Comparison of ENCODE assay signal across 2 cellular contexts in the genomic region with DNA sequence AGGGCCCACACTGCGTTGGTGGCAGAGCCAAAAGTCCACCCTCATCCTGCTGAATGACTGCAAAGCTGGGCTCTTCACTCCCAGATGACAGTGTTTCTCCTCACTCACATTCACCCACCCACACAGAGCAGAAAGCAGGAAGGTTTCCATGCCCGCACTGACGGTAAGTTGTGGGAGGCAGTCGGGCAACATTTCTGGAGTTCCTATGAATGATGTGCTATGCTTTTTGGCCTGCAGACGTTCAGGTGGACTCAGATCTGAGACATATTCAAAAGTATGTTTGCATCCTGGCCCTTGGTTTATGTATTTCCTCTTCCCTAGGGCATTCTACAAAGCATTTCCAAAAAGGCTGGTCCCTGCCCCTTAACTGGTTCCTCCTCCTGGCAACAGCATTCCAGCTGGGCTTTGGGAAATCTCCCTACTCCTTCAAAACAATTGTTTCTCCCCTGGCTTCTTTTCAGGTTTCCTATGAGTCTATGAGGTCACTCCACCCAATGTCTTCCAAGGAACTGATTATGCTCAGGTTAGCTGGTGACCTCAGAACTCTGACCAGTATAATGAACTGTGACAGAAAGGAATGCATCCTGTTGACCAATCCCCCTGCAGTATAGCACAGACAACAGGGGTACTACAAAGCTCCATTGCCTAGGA.
TF ChIP-seq lines count a peak whose summit lies in the region.

No MANE protein-coding gene starts in this region.

TF ChIP-seq in Ishikawa, 13 proteins besides CTCF, POLR2A, EP300 and RAD21:
- TF ChIP-seq, protein P1, sequence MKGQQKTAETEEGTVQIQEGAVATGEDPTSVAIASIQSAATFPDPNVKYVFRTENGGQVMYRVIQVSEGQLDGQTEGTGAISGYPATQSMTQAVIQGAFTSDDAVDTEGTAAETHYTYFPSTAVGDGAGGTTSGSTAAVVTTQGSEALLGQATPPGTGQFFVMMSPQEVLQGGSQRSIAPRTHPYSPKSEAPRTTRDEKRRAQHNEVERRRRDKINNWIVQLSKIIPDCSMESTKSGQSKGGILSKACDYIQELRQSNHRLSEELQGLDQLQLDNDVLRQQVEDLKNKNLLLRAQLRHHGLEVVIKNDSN (IDR thresholded peaks at IDR 0.05), result no peak
- TF ChIP-seq EGR1 (IDR thresholded peaks at IDR 0.05) (peak; percentile 54), CREB1 (IDR thresholded peaks at IDR 0.05; ENCODE audit: low read depth) (peak; percentile 70), ZBTB7A (IDR thresholded peaks at IDR 0.05; ENCODE audit: low read depth) (no peak), CEBPB (IDR thresholded peaks at IDR 0.05) (no peak), TEAD4 (IDR thresholded peaks at IDR 0.05) (0 out of 2 replicates have a peak, but pooled peaks have one; percentile 11), TCF12 (IDR thresholded peaks at IDR 0.05; ENCODE audit: low read depth) (no peak), NFIC (IDR thresholded peaks at IDR 0.05) (peak; percentile 43), TAF1 (IDR thresholded peaks at IDR 0.05; ENCODE audit: low read depth) (no peak), FOXM1 (IDR thresholded peaks at IDR 0.05; ENCODE audit: borderline replicate concordance, low read depth) (no peak), YY1 (IDR thresholded peaks at IDR 0.05; ENCODE audit: low read depth) (no peak)
- TF ChIP-seq, protein P2, sequence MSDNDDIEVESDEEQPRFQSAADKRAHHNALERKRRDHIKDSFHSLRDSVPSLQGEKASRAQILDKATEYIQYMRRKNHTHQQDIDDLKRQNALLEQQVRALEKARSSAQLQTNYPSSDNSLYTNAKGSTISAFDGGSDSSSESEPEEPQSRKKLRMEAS (IDR thresholded peaks at IDR 0.05), result no peak
- TF ChIP-seq, protein P3, sequence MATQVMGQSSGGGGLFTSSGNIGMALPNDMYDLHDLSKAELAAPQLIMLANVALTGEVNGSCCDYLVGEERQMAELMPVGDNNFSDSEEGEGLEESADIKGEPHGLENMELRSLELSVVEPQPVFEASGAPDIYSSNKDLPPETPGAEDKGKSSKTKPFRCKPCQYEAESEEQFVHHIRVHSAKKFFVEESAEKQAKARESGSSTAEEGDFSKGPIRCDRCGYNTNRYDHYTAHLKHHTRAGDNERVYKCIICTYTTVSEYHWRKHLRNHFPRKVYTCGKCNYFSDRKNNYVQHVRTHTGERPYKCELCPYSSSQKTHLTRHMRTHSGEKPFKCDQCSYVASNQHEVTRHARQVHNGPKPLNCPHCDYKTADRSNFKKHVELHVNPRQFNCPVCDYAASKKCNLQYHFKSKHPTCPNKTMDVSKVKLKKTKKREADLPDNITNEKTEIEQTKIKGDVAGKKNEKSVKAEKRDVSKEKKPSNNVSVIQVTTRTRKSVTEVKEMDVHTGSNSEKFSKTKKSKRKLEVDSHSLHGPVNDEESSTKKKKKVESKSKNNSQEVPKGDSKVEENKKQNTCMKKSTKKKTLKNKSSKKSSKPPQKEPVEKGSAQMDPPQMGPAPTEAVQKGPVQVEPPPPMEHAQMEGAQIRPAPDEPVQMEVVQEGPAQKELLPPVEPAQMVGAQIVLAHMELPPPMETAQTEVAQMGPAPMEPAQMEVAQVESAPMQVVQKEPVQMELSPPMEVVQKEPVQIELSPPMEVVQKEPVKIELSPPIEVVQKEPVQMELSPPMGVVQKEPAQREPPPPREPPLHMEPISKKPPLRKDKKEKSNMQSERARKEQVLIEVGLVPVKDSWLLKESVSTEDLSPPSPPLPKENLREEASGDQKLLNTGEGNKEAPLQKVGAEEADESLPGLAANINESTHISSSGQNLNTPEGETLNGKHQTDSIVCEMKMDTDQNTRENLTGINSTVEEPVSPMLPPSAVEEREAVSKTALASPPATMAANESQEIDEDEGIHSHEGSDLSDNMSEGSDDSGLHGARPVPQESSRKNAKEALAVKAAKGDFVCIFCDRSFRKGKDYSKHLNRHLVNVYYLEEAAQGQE (IDR thresholded peaks at IDR 0.05; ENCODE audit: low read depth), result no peak
TF ChIP-seq in Ishikawa: peak in this region for 4.

TF ChIP-seq in H1, 55 proteins besides CTCF, POLR2A, EP300 and RAD21 (continued from another document):
- TF ChIP-seq CREB1 (IDR thresholded peaks at IDR 0.05) (peak; percentile 50), MAFK (IDR thresholded peaks at IDR 0.05; ENCODE audit: low read depth, low read length) (no peak), SIX5 (IDR thresholded peaks at IDR 0.05; ENCODE audit: low read depth, low read length) (no peak)
TF ChIP-seq in H1: peak in this region for 1.
